In genomic region chr2:142874293-142874814, GRCh38 we compare ENCODE assay signal across 9 cellular contexts. TPM values are rescaled to one million over a fixed set of nuclear protein-coding genes. Genes with fewer than 3 reads are reported as not detected.
DNase-seq lines count a peak whose midpoint lies in the region; ATAC-seq and TF ChIP-seq lines count a peak whose summit lies in the region.
"Had no signal": no experiment of that assay in that cellular context is flagged by ENCODE, and none has a peak within 500 bp of the region (broad histone marks: within the 10 kb centered on the region; RNA-seq: fewer than 3 reads in every experiment).

No MANE protein-coding gene starts in this region.

- no peak overlapping the region for H2AFZ ChIP-seq in HCT116 (ENCODE audit: low read depth, low read length, poor library complexity, severe bottlenecking)

- H3K27ac Mint-ChIP-seq in progenitor cell of endocrine pancreas, result no peak overlapping the region

- ATAC-seq in HCT116, result no peak

- no peaks in the 10 kb centered on the region for H3K9me3 Mint-ChIP-seq in progenitor cell of endocrine pancreas (ENCODE audit: low read depth)

- TF ChIP-seq POLR2A in HCT116 (IDR thresholded peaks at IDR 0.05; ENCODE audit: borderline replicate concordance, extremely low read depth, insufficient read depth, insufficient read length) (no peak), lower leg skin (IDR thresholded peaks at IDR 0.05) (no peak), erythroblast (IDR thresholded peaks at IDR 0.05; ENCODE audit: low read length) (no peak)

- no peaks in the 10 kb centered on the region for H3K36me3 Mint-ChIP-seq in progenitor cell of endocrine pancreas (ENCODE audit: insufficient read depth)

- H3K27me3 ChIP-seq in A673 (replicated peaks; ENCODE audit: insufficient read depth, low read depth, low read length, poor library complexity) (no peaks in the 10 kb centered on the region), HCT116 (ENCODE audit: insufficient read depth, low read length) (no peaks in the 10 kb centered on the region)

- no peak overlapping the region for H3K4me3 Mint-ChIP-seq in progenitor cell of endocrine pancreas (ENCODE audit: low read depth)

- RAD21 ChIA-PET in HCT116 (lab: Charles Lee; ENCODE audit: low non-redundant PET in 1 of 2, low total read pairs in 2 of 2, uncharacterized antibody in 2 of 2, unreplicated experiment in 2 of 2), result no interaction called here

- H3K27ac ChIP-seq in A673 (ENCODE audit: low read depth, low read length, poor library complexity, severe bottlenecking) (peak overlapping the region; percentile 85), HCT116 (ENCODE audit: low read depth, low read length) (no peak overlapping the region)

- H3K9me3 ChIP-seq in A673 (ENCODE audit: low read depth, low read length, poor library complexity, severe bottlenecking), result no peaks in the 10 kb centered on the region
- H3K9me3 ChIP-seq in HCT116 (ENCODE audit: control insufficient read depth in 1 of 2, insufficient read depth in 1 of 2, low read depth in 1 of 2, low read length in 2 of 2), result no peaks in the 10 kb centered on the region

- CTCF ChIA-PET in A673 (lab: Charles Lee) (no interaction called here), HCT116 (lab: Charles Lee) (no interaction called here)

- no peaks in the 10 kb centered on the region for H3K9me2 ChIP-seq in HCT116 (ENCODE audit: insufficient read depth)

- 10 to 11% methylated on average over 2 of the region's 2 CpGs for WGBS in lower leg skin, 2 donors

- H4K20me1 ChIP-seq in HCT116 (ENCODE audit: insufficient read depth), result no peaks in the 10 kb centered on the region

- H3K4me3 ChIP-seq in A673 (ENCODE audit: low read depth, low read length, poor library complexity, severe bottlenecking), result no peak overlapping the region
- no peak overlapping the region for H3K4me3 ChIP-seq in HCT116 (replicated peaks in 1 of 2; ENCODE audit: low read depth in 1 of 2, low read length in 2 of 2)
- no peak overlapping the region for H3K4me3 ChIP-seq in lower leg skin (ENCODE audit: low read depth, poor library complexity, severe bottlenecking)

- POLR2A ChIA-PET in A673 (lab: Charles Lee; ENCODE audit: low non-redundant PET), result no interaction called here
- POLR2A ChIA-PET in HCT116 (lab: Charles Lee), result no interaction called here

- H3K4me1 ChIP-seq in A673 (ENCODE audit: insufficient read depth, low read length, poor library complexity, severe bottlenecking) (peaks cover 55% of the 10 kb centered on the region), HCT116 (ENCODE audit: control insufficient read depth in 1 of 2, insufficient read depth in 2 of 2, low read length in 2 of 2) (0 out of 4 replicates have a peak, but pooled peaks cover 0 to 3% of the 10 kb centered on the region in 2 experiments)

- BruUV-seq in A673 (replicated peaks; lab: Mats Ljungman, UMichigan) (no TSS peak), HCT116 (replicated peaks; lab: Mats Ljungman, UMichigan) (no TSS peak)

- H3K4me1 Mint-ChIP-seq in progenitor cell of endocrine pancreas (ENCODE audit: low read depth), result peaks cover 14% of the 10 kb centered on the region

- H3K79me2 ChIP-seq in HCT116 (ENCODE audit: insufficient read depth, low read length), result no peaks in the 10 kb centered on the region

- no peak overlapping the region for H3K9ac ChIP-seq in HCT116 (ENCODE audit: low read length)

- no peaks in the 10 kb centered on the region for H3K36me3 ChIP-seq in A673 (ENCODE audit: insufficient read depth, low read length, poor library complexity, severe bottlenecking)
- H3K36me3 ChIP-seq in HCT116 (ENCODE audit: control insufficient read depth in 1 of 2, insufficient read depth in 2 of 2, low read length in 2 of 2), result no peaks in the 10 kb centered on the region

- no peaks in the 10 kb centered on the region for H3K27me3 Mint-ChIP-seq in progenitor cell of endocrine pancreas

- no peak overlapping the region for H3K4me2 ChIP-seq in HCT116 (ENCODE audit: low read length)

- intact Hi-C loops in A673 (cut with micrococcal nuclease; ENCODE audit: unreplicated experiment), result no loop called here
- intact Hi-C loops in HCT116 (cut with micrococcal nuclease), result no loop called here
- intact Hi-C loops in lower leg skin (cut with DNase I; ENCODE audit: low total_unique reads), result no loop called here

- no peak for TF ChIP-seq CTCF in A673 (conservative IDR thresholded peaks at IDR 0.05; ENCODE audit: low read depth, low read length)
- no peak for TF ChIP-seq CTCF in HCT116 (IDR thresholded peaks at IDR 0.05 in 2 of 3, conservative IDR thresholded peaks at IDR 0.05 in 1 of 3; ENCODE audit: borderline replicate concordance in 1 of 3, insufficient read depth in 1 of 3, low read depth in 2 of 3, low read length in 2 of 3)
- no peak for TF ChIP-seq CTCF in lower leg skin (IDR thresholded peaks at IDR 0.05)
- TF ChIP-seq CTCF in progenitor cell of endocrine pancreas (IDR thresholded peaks at IDR 0.05; ENCODE audit: unreplicated experiment), result no peak

- no peak for TF ChIP-seq RAD21 in HCT116 (IDR thresholded peaks at IDR 0.05; ENCODE audit: low read depth)

- DNase-seq in A673 (ENCODE audit: low spot score) (peak; percentile 93), HCT116 (ENCODE audit: low read depth, low spot score) (no peak), astrocyte of the hippocampus (ENCODE audit: low read depth, low spot score) (peak; percentile 70), lower leg skin (ENCODE audit: low spot score in 2 of 2) (peak; percentile 80 to 86), SW480 (ENCODE audit: low spot score) (no peak), erythroblast (lab: John Stamatoyannopoulos, UW) (no peak), NCI-H510A (lab: John Stamatoyannopoulos, UW) (no peak), progenitor cell of endocrine pancreas (ENCODE audit: low spot score, unreplicated experiment) (no peak)
- DNase-seq: DND-41 had no signal

TF ChIP-seq in HCT116, 20 proteins besides CTCF, POLR2A, EP300 and RAD21:
- TF ChIP-seq CEBPB (IDR thresholded peaks at IDR 0.05; ENCODE audit: low read depth) (0 out of 2 replicates have a peak, but pooled peaks have one; percentile 33), TCF7L2 (IDR thresholded peaks at IDR 0.05; ENCODE audit: borderline replicate concordance, extremely low read depth, insufficient read depth, insufficient read length) (no peak), EGR1 (IDR thresholded peaks at IDR 0.05; ENCODE audit: low read depth) (no peak)

RNA-seq across cellular contexts. Expression of gene KYNU, which starts 3.1 kb away (rescaled TPM):
- total RNA-seq in A673 (2021) (0.44 and 2.5 TPM in 2 replicates), HCT116 (2021; ENCODE audit: unreplicated experiment) (0.22 TPM), lower leg skin (1 to 10 TPM; 1.2 to 6.1 (median 2.6) TPM), progenitor cell of endocrine pancreas (not detected in 2 replicates)
- polyA plus RNA-seq in HCT116 (2012), result 0.05 TPM in 1 of 2 replicates, not detected in the other

Comparison
In these comparisons a context has a peak if more than half of its experiments do, and no peak if none do; other contexts are left out.
1. DNase-seq: peak in A673 (single experiment), astrocyte of the hippocampus (single experiment) and lower leg skin (2 of 2); none in HCT116 (single experiment), SW480 (single experiment), erythroblast (0 of 2), NCI-H510A (single experiment) and progenitor cell of endocrine pancreas (single experiment).